Comparison of ENCODE assay signal across 10 cellular contexts in the genomic region with DNA sequence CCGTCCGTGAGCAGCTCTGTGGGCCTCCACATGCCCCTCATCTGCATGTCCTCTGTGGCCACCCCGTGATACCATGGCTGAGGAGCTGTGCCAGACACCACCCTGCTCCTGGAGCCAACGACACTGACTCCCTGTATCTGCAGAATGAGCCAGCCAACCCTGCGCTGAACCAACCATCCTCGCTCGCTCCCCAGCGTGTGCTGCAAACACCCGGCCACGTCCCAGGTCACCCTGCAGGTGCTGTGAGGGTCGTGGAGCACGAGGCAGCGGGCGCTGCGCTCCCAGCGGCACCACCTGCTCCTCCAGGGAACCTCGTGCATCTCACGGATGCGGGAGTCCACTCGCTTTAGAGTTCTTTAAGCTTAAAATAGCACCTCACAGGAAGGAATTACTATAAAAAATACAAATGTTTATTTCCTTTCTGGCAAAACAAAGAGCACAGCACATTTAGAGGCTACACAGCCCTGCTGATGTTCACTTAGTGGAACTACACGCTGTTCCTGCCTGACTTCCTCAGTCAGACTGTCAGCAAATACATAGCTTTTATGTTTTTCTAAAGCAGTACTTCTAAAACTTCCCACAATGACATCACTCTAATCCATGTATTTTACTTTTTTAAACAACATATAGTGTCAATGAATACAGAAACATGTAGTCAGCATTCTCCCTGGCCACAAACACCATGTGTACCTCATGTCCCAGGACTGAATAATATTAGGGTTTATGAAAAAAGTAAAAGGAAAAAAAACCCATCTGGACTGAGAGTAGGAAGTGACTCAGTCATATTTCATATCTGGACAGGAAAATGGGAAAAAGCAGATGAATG. TPM values are rescaled to one million over a fixed set of nuclear protein-coding genes. Genes with fewer than 3 reads are reported as not detected.
A peak's percentile ranks its signal among the peaks of the same experiment; 100 is the strongest.
DNase-seq lines count a peak whose midpoint lies in the region; ATAC-seq, FAIRE-seq and TF ChIP-seq lines count a peak whose summit lies in the region.
"Had no signal": no experiment of that assay in that cellular context is flagged by ENCODE, and none has a peak within 500 bp of the region (broad histone marks: within the 10 kb centered on the region; RNA-seq: fewer than 3 reads in every experiment).

No MANE protein-coding gene starts in this region.

- CTCF ChIA-PET in mammary epithelial cell (lab: Charles Lee; ENCODE audit: low non-redundant PET): no interaction called here

- peak overlapping the region; percentile 34 for H3K4me3 ChIP-seq in HFF-Myc (replicated peaks; ENCODE audit: low read depth, low read length)
- H3K4me3 ChIP-seq in mammary epithelial cell (replicated peaks in 1 of 3; ENCODE audit: insufficient read depth in 1 of 3, low read depth in 2 of 3, low read length in 3 of 3): no peak overlapping the region
- no peak overlapping the region for H3K4me3 ChIP-seq in keratinocyte (ENCODE audit: control insufficient read depth in 2 of 3, extremely low read depth in 1 of 3, insufficient read depth in 2 of 3, low read depth in 1 of 3, low read length in 3 of 3)

- H3K4me1 ChIP-seq in mammary epithelial cell (ENCODE audit: insufficient read depth, low read length) (peaks cover 17% of the 10 kb centered on the region), keratinocyte (ENCODE audit: control insufficient read depth, extremely low read depth, insufficient read depth, low read length) (peaks cover 28% of the 10 kb centered on the region)

- H3K79me2 ChIP-seq in mammary epithelial cell (ENCODE audit: insufficient read depth, low read length) (peaks cover 32% of the 10 kb centered on the region), keratinocyte (ENCODE audit: control insufficient read depth, insufficient read depth, low read length) (peaks cover 18% of the 10 kb centered on the region)

- no TSS peak for BruUV-seq in mammary epithelial cell (replicated peaks; lab: Mats Ljungman, UMichigan)

- WGBS in mammary epithelial cell (ENCODE audit: low coverage, missing lambda C conversion rate): 88% methylated on average over 11 of the region's 21 CpGs

- H3K4me1 Mint-ChIP-seq in stimulated activated naive B cell treated with anti-CD40 and anti-IgM and Interleukin-4, amounts not matched to agents 10 μg/mL and 1 μg/mL and 100 μg/mL, for 72 hours: peaks cover 2 to 7% of the 10 kb centered on the region in 2 donors

- H2AFZ ChIP-seq in mammary epithelial cell (ENCODE audit: low read depth, low read length) (no peak overlapping the region), keratinocyte (ENCODE audit: control insufficient read depth, low read length) (no peak overlapping the region)

- H3K9ac ChIP-seq in mammary epithelial cell (ENCODE audit: insufficient read depth, low read length): no peak overlapping the region
- H3K9ac ChIP-seq in keratinocyte (ENCODE audit: control insufficient read depth, extremely low read depth, insufficient read depth, low read length): no peak overlapping the region

- H3K27me3 Mint-ChIP-seq in stimulated activated naive B cell treated with anti-CD40 and anti-IgM and Interleukin-4, amounts not matched to agents 10 μg/mL and 1 μg/mL and 100 μg/mL, for 72 hours: peaks cover 0 to 6% of the 10 kb centered on the region in 2 donors

- TF ChIP-seq CTCF in HFF-Myc (IDR thresholded peaks at IDR 0.05; ENCODE audit: low read depth, low read length, missing control alignments) (no peak), mammary epithelial cell (conservative IDR thresholded peaks at IDR 0.05 in 1 of 2, IDR thresholded peaks at IDR 0.05 in 1 of 2; ENCODE audit: extremely low read depth in 1 of 2, insufficient read depth in 1 of 2, low read depth in 1 of 2, low read length in 2 of 2) (no peak), keratinocyte (optimal IDR thresholded peaks at IDR 0.05 in 1 of 3, IDR thresholded peaks at IDR 0.05 in 1 of 3, conservative IDR thresholded peaks at IDR 0.05 in 1 of 3; ENCODE audit: extremely low read depth in 1 of 3, insufficient read depth in 2 of 3, low read length in 3 of 3) (no peak)

- peaks cover 0 to 1% of the 10 kb centered on the region in 2 donors for H3K36me3 Mint-ChIP-seq in stimulated activated naive B cell treated with anti-CD40 and anti-IgM and Interleukin-4, amounts not matched to agents 10 μg/mL and 1 μg/mL and 100 μg/mL, for 72 hours

- no peak overlapping the region for H3K4me3 Mint-ChIP-seq in stimulated activated naive B cell treated with anti-CD40 and anti-IgM and Interleukin-4, amounts not matched to agents 10 μg/mL and 1 μg/mL and 100 μg/mL, for 72 hours

- peak overlapping the region; percentile 66 for H3K27ac Mint-ChIP-seq in stimulated activated naive B cell treated with anti-CD40 and anti-IgM and Interleukin-4, amounts not matched to agents 10 μg/mL and 1 μg/mL and 100 μg/mL, for 72 hours

- dilution Hi-C loops in mammary epithelial cell (cut with HindIII; ENCODE audit: low sequenced_read_pairs): no loop called here
- dilution Hi-C loops in keratinocyte (cut with MboI; ENCODE audit: extremely low pct_ligation_motif_present, low sequenced_read_pairs): no loop called here

- H3K27me3 ChIP-seq in mammary epithelial cell (ENCODE audit: insufficient read depth, low read length) (no peaks in the 10 kb centered on the region), keratinocyte (ENCODE audit: control insufficient read depth, extremely low read depth, insufficient read depth, low read length) (no peaks in the 10 kb centered on the region)

- intact Hi-C loops in mammary epithelial cell (cut with micrococcal nuclease): no loop called here

- H3K27ac ChIP-seq in mammary epithelial cell (ENCODE audit: insufficient read depth, low read depth, low read length) (no peak overlapping the region), keratinocyte (ENCODE audit: control insufficient read depth, insufficient read depth, low read length) (peak overlapping the region; percentile 10)
- H3K27ac ChIP-seq: WERI-Rb-1 had no signal

- peaks cover 6% of the 10 kb centered on the region for H3K9me1 ChIP-seq in keratinocyte (ENCODE audit: control insufficient read depth, extremely low read depth, insufficient read depth, low read length)

- ATAC-seq in stimulated activated naive B cell treated with anti-CD40 and anti-IgM and Interleukin-4, amounts not matched to agents 10 μg/mL and 1 μg/mL and 100 μg/mL, for 72 hours (replicated peaks): no peak
- ATAC-seq in GM19351 (IDR thresholded peaks at IDR 0.05; ENCODE audit: unreplicated experiment): no peak

- FAIRE-seq in keratinocyte (lab: Jason Lieb, UNC): peak; percentile 69
- FAIRE-seq: GM12892 had no signal

- DNase-seq in HFF-Myc (ENCODE audit: extremely low read depth, low read depth) (peak; percentile 86), mammary epithelial cell (peak; percentile 66), keratinocyte (ENCODE audit: low read depth, low spot score) (peak; percentile 21), NCI-H2196 (lab: John Stamatoyannopoulos, UW; ENCODE audit: unreplicated experiment) (no peak), NCI-H524 treated with DMSO at 0.1 percent for 48 hours (lab: John Stamatoyannopoulos, UW) (no peak)
- no peak for DNase-seq in stimulated activated naive B cell treated with anti-CD40 and anti-IgM and Interleukin-4, amounts not matched to agents 10 μg/mL and 1 μg/mL and 100 μg/mL, for 72 hours
- no peak for DNase-seq in NK-92 treated with Interleukin-12 subunit alpha and Interleukin-12 subunit beta, amount 100 ng/mL, for 24 hours (lab: John Stamatoyannopoulos, UW)
- DNase-seq: WERI-Rb-1 had no signal

- no peaks in the 10 kb centered on the region for H4K20me1 ChIP-seq in mammary epithelial cell (ENCODE audit: insufficient read depth, low read length)
- H4K20me1 ChIP-seq in keratinocyte (ENCODE audit: control insufficient read depth, extremely low read depth, insufficient read depth, low read length): peaks cover 5% of the 10 kb centered on the region

- H3K36me3 ChIP-seq in mammary epithelial cell (ENCODE audit: insufficient read depth, low read length) (peaks cover 2% of the 10 kb centered on the region), keratinocyte (ENCODE audit: control insufficient read depth in 2 of 2, extremely low read depth in 1 of 2, insufficient read depth in 2 of 2, low read length in 2 of 2) (peaks cover 0 to 5% of the 10 kb centered on the region in 2 experiments)
- H3K36me3 ChIP-seq: WERI-Rb-1 had no signal

- H3K9me3 ChIP-seq in mammary epithelial cell (replicated peaks; ENCODE audit: insufficient read depth, low read length) (no peaks in the 10 kb centered on the region), keratinocyte (ENCODE audit: control insufficient read depth, low read depth, low read length) (no peaks in the 10 kb centered on the region)

- peak overlapping the region; percentile 37 for H3K4me2 ChIP-seq in mammary epithelial cell (ENCODE audit: insufficient read depth, low read depth, low read length)
- H3K4me2 ChIP-seq in keratinocyte (ENCODE audit: control insufficient read depth, extremely low read depth, insufficient read depth, low read depth, low read length): peak overlapping the region; percentile 29

- in situ Hi-C loops in mammary epithelial cell (cut with MboI; ENCODE audit: low sequenced_read_pairs in 2 of 2): no loop called here

- H3K9me3 Mint-ChIP-seq in stimulated activated naive B cell treated with anti-CD40 and anti-IgM and Interleukin-4, amounts not matched to agents 10 μg/mL and 1 μg/mL and 100 μg/mL, for 72 hours: no peaks in the 10 kb centered on the region

RNA-seq across cellular contexts. Expression of a gene that starts 43.5 kb away (rescaled TPM):
- 100 to 1,000 TPM in 1 of 2 donors, 10 to 100 TPM in 1; 78.5 to 104 TPM for total RNA-seq in mammary epithelial cell
- 17.9 TPM for polyA plus RNA-seq in mammary epithelial cell
- polyA minus RNA-seq in mammary epithelial cell: 48.4 TPM
- 43.6 to 50.3 TPM (median 46.3 TPM) in 3 replicates for polyA plus RNA-seq in keratinocyte
- 218 TPM for polyA plus RNA-seq in keratinocyte (2011; ENCODE audit: low read depth)
- polyA plus RNA-seq in keratinocyte (2011; cell fraction: cytosol; rRNA removed): 61.5 and 109 TPM in 2 replicates
- 39.9 and 43.2 TPM in 2 replicates for polyA plus RNA-seq in keratinocyte (2011; cell fraction: nucleus; rRNA removed)
- 71.2 and 175 TPM in 2 replicates for polyA plus RNA-seq in keratinocyte (2012; ENCODE audit: low replicate concordance)
- 15.2 to 23.2 TPM (median 20.6 TPM) in 3 replicates for polyA minus RNA-seq in keratinocyte
- 37.2 TPM for polyA minus RNA-seq in keratinocyte (2011; cell fraction: cytosol; rRNA and poly(A)+ RNA removed)
- polyA minus RNA-seq in keratinocyte (2011; cell fraction: nucleus; rRNA and poly(A)+ RNA removed): 12.5 and 26.0 TPM in 2 replicates

RNA-seq across cellular contexts. Expression of a gene that starts 52.0 kb away (rescaled TPM):
- total RNA-seq in mammary epithelial cell: 10 to 100 TPM; 31.2 to 36.1 TPM
- polyA plus RNA-seq in mammary epithelial cell: 14.5 TPM
- polyA minus RNA-seq in mammary epithelial cell: 25.3 TPM
- polyA plus RNA-seq in keratinocyte: 12.9 to 22.3 TPM (median 17.0 TPM) in 3 replicates
- polyA plus RNA-seq in keratinocyte (2011; ENCODE audit: low read depth): 20.8 TPM
- polyA plus RNA-seq in keratinocyte (2011; cell fraction: cytosol; rRNA removed): 8.0 and 13.7 TPM in 2 replicates
- 35.0 and 40.8 TPM in 2 replicates for polyA plus RNA-seq in keratinocyte (2011; cell fraction: nucleus; rRNA removed)
- 14.9 and 18.8 TPM in 2 replicates for polyA plus RNA-seq in keratinocyte (2012; ENCODE audit: low replicate concordance)
- 27.3 to 33.0 TPM (median 30.5 TPM) in 3 replicates for polyA minus RNA-seq in keratinocyte
- 20.0 TPM for polyA minus RNA-seq in keratinocyte (2011; cell fraction: cytosol; rRNA and poly(A)+ RNA removed)
- polyA minus RNA-seq in keratinocyte (2011; cell fraction: nucleus; rRNA and poly(A)+ RNA removed): 25.2 and 38.7 TPM in 2 replicates

RNA-seq across cellular contexts. Expression of a gene that starts 57.2 kb away (rescaled TPM):
- total RNA-seq in mammary epithelial cell: 10 to 100 TPM in 1 of 2 donors, 1 to 10 TPM in 1; 7.0 to 15.8 TPM
- polyA plus RNA-seq in mammary epithelial cell (4.7 TPM), keratinocyte (2.8 to 3.9 TPM (median 3.6 TPM) in 3 replicates)
- polyA minus RNA-seq in mammary epithelial cell (8.1 TPM), keratinocyte (4.8 to 11.9 TPM (median 5.9 TPM) in 3 replicates)
- 2.7 TPM for polyA plus RNA-seq in keratinocyte (2011; ENCODE audit: low read depth)
- 3.0 and 3.5 TPM in 2 replicates for polyA plus RNA-seq in keratinocyte (2011; cell fraction: cytosol; rRNA removed)
- polyA plus RNA-seq in keratinocyte (2011; cell fraction: nucleus; rRNA removed): 16.7 and 17.6 TPM in 2 replicates
- polyA plus RNA-seq in keratinocyte (2012; ENCODE audit: low replicate concordance): 6.0 and 7.4 TPM in 2 replicates
- polyA minus RNA-seq in keratinocyte (2011; cell fraction: cytosol; rRNA and poly(A)+ RNA removed): 8.2 TPM
- 10.7 and 15.2 TPM in 2 replicates for polyA minus RNA-seq in keratinocyte (2011; cell fraction: nucleus; rRNA and poly(A)+ RNA removed)

Comparison
In these comparisons a context has a peak if more than half of its experiments do, and no peak if none do; other contexts are left out.
1. DNase-seq: peak in HFF-Myc (single experiment), mammary epithelial cell (single experiment) and keratinocyte (single experiment); none in stimulated activated naive B cell treated with anti-CD40 and anti-IgM and Interleukin-4, amounts not matched to agents 10 μg/mL and 1 μg/mL and 100 μg/mL, for 72 hours (single experiment), NK-92 treated with Interleukin-12 subunit alpha and Interleukin-12 subunit beta, amount 100 ng/mL, for 24 hours (single experiment), NCI-H2196 (single experiment) and NCI-H524 treated with DMSO at 0.1 percent for 48 hours (single experiment).